ENCODE assay signal across 1 cellular context in the genomic region with DNA sequence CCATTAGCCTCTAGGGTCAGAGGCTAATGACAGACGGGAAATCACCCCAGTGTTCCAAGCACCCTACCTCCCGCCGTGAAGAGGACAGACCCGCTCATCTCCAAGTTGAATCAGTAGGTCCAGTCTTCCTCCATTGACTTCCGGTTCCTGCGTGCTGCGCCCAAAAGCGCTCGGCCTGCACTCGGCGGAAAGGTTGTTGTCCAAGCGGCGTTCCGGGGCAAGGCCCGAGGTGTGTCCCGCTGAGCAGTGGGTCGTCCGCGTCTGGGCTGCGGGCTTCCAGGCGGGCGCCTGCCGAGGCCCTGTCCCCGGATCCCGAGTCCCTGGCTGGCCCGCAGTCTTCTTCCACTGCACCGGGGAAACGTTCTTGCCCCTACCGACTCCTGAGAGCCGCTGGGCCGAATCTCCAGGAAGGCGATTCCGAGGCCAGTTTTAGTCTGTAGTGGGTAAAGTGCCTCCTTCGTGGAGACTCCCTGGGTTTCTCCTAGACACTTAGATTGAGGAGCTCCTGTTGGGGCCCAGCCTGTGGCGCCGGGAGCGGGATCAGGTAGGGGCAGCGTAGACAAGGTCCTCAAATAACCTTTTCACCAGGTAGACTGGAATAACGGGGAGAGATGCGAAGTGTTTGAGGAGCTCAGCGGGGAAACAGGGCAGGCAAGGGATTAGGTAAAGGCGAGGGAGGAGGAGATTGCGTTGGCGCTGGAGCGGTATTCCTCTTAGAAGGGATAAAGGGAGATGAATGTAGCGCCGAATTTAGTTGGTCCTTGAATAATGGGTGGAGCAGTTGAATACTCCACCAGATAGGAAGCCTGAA.
A peak's percentile ranks its signal among the peaks of the same experiment; 100 is the strongest.
TF ChIP-seq lines count a peak whose summit lies in the region.

Gene TEFM (minus strand): TSS at position 138 of the 811 bp plus-strand sequence. CDS start 40 bp downstream, at position 98.

TF ChIP-seq in HEK293, 187 proteins besides CTCF, POLR2A, EP300 and RAD21 (continued from another document and continues in another):
- TF ChIP-seq, protein P1, sequence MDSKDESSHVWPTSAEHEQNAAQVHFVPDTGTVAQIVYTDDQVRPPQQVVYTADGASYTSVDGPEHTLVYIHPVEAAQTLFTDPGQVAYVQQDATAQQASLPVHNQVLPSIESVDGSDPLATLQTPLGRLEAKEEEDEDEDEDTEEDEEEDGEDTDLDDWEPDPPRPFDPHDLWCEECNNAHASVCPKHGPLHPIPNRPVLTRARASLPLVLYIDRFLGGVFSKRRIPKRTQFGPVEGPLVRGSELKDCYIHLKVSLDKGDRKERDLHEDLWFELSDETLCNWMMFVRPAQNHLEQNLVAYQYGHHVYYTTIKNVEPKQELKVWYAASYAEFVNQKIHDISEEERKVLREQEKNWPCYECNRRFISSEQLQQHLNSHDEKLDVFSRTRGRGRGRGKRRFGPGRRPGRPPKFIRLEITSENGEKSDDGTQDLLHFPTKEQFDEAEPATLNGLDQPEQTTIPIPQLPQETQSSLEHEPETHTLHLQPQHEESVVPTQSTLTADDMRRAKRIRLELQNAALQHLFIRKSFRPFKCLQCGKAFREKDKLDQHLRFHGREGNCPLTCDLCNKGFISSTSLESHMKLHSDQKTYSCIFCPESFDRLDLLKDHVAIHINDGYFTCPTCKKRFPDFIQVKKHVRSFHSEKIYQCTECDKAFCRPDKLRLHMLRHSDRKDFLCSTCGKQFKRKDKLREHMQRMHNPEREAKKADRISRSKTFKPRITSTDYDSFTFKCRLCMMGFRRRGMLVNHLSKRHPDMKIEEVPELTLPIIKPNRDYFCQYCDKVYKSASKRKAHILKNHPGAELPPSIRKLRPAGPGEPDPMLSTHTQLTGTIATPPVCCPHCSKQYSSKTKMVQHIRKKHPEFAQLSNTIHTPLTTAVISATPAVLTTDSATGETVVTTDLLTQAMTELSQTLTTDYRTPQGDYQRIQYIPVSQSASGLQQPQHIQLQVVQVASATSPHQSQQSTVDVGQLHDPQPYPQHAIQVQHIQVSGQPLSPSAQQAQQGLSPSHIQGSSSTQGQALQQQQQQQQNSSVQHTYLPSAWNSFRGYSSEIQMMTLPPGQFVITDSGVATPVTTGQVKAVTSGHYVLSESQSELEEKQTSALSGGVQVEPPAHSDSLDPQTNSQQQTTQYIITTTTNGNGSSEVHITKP (tag by site-specific recombination; IDR thresholded peaks at IDR 0.05) = peak; percentile 84
- no peak; the same call in 1 of the 2 replicates for TF ChIP-seq ZNF596 (tag by site-specific recombination; IDR thresholded peaks at IDR 0.05)
- TF ChIP-seq HOXA7 (CRISPR knock-in tag; IDR thresholded peaks at IDR 0.05; ENCODE audit: borderline replicate concordance) = no peak
- peak; percentile 99 for TF ChIP-seq ZSCAN30 (tag by site-specific recombination; IDR thresholded peaks at IDR 0.05)
- TF ChIP-seq, protein P2, sequence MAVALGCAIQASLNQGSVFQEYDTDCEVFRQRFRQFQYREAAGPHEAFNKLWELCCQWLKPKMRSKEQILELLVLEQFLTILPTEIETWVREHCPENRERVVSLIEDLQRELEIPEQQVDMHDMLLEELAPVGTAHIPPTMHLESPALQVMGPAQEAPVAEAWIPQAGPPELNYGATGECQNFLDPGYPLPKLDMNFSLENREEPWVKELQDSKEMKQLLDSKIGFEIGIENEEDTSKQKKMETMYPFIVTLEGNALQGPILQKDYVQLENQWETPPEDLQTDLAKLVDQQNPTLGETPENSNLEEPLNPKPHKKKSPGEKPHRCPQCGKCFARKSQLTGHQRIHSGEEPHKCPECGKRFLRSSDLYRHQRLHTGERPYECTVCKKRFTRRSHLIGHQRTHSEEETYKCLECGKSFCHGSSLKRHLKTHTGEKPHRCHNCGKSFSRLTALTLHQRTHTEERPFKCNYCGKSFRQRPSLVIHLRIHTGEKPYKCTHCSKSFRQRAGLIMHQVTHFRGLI (tag by site-specific recombination; IDR thresholded peaks at IDR 0.05) = peak; percentile 79
- peak; percentile 69 for TF ChIP-seq SP2 (tag by site-specific recombination; IDR thresholded peaks at IDR 0.05)
- TF ChIP-seq ZNF10 (tag by site-specific recombination; IDR thresholded peaks at IDR 0.05) = peak; percentile 59
- no peak for TF ChIP-seq ZNF114 (tag by site-specific recombination; IDR thresholded peaks at IDR 0.05)
- no peak for TF ChIP-seq ZNF174 (tag by site-specific recombination; IDR thresholded peaks at IDR 0.05)
- TF ChIP-seq, protein P3, sequence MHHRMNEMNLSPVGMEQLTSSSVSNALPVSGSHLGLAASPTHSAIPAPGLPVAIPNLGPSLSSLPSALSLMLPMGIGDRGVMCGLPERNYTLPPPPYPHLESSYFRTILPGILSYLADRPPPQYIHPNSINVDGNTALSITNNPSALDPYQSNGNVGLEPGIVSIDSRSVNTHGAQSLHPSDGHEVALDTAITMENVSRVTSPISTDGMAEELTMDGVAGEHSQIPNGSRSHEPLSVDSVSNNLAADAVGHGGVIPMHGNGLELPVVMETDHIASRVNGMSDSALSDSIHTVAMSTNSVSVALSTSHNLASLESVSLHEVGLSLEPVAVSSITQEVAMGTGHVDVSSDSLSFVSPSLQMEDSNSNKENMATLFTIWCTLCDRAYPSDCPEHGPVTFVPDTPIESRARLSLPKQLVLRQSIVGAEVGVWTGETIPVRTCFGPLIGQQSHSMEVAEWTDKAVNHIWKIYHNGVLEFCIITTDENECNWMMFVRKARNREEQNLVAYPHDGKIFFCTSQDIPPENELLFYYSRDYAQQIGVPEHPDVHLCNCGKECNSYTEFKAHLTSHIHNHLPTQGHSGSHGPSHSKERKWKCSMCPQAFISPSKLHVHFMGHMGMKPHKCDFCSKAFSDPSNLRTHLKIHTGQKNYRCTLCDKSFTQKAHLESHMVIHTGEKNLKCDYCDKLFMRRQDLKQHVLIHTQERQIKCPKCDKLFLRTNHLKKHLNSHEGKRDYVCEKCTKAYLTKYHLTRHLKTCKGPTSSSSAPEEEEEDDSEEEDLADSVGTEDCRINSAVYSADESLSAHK (tag by site-specific recombination; IDR thresholded peaks at IDR 0.05) = peak; percentile 54; the same call in 1 of the 2 replicates
- TF ChIP-seq ZIC2 (tag by site-specific recombination; IDR thresholded peaks at IDR 0.05) = peak; percentile 95
- no peak for TF ChIP-seq ZNF621 (tag by site-specific recombination; IDR thresholded peaks at IDR 0.05)
- no peak for TF ChIP-seq RBAK (tag by site-specific recombination; IDR thresholded peaks at IDR 0.05)
- TF ChIP-seq ZNF169 (tag by site-specific recombination; IDR thresholded peaks at IDR 0.05) = no peak
- peak; percentile 90 for TF ChIP-seq ZNF76 (tag by site-specific recombination; IDR thresholded peaks at IDR 0.05; ENCODE audit: borderline replicate concordance, low read depth)
- TF ChIP-seq ZNF404 (tag by site-specific recombination; IDR thresholded peaks at IDR 0.05) = no peak
- TF ChIP-seq ZNF530 (tag by site-specific recombination; IDR thresholded peaks at IDR 0.05; ENCODE audit: low read depth) = no peak
- TF ChIP-seq ZNF624 (tag by site-specific recombination; IDR thresholded peaks at IDR 0.05) = peak; percentile 45; the same call in 1 of the 2 replicates
- no peak for TF ChIP-seq PRDM6 (tag by site-specific recombination; IDR thresholded peaks at IDR 0.05)
- TF ChIP-seq ZBTB49 (tag by site-specific recombination; IDR thresholded peaks at IDR 0.05; ENCODE audit: low read depth) = no peak
- TF ChIP-seq ZNF433 (tag by site-specific recombination; IDR thresholded peaks at IDR 0.05; ENCODE audit: low read depth) = no peak
- peak; percentile 97 for TF ChIP-seq KLF8 (tag by site-specific recombination; IDR thresholded peaks at IDR 0.05)
- TF ChIP-seq ZNF529 (tag by site-specific recombination; IDR thresholded peaks at IDR 0.05; ENCODE audit: insufficient replicate concordance) = peak; percentile 26
- TF ChIP-seq EGR2 (tag by site-specific recombination; IDR thresholded peaks at IDR 0.05; ENCODE audit: low read depth) = no peak
- TF ChIP-seq, protein P4, sequence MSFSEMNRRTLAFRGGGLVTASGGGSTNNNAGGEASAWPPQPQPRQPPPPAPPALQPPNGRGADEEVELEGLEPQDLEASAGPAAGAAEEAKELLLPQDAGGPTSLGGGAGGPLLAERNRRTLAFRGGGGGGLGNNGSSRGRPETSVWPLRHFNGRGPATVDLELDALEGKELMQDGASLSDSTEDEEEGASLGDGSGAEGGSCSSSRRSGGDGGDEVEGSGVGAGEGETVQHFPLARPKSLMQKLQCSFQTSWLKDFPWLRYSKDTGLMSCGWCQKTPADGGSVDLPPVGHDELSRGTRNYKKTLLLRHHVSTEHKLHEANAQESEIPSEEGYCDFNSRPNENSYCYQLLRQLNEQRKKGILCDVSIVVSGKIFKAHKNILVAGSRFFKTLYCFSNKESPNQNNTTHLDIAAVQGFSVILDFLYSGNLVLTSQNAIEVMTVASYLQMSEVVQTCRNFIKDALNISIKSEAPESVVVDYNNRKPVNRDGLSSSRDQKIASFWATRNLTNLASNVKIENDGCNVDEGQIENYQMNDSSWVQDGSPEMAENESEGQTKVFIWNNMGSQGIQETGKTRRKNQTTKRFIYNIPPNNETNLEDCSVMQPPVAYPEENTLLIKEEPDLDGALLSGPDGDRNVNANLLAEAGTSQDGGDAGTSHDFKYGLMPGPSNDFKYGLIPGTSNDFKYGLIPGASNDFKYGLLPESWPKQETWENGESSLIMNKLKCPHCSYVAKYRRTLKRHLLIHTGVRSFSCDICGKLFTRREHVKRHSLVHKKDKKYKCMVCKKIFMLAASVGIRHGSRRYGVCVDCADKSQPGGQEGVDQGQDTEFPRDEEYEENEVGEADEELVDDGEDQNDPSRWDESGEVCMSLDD (tag by site-specific recombination; IDR thresholded peaks at IDR 0.05) = peak; percentile 70
- TF ChIP-seq ZNF391 (tag by site-specific recombination; IDR thresholded peaks at IDR 0.05; ENCODE audit: borderline replicate concordance, low read depth) = peak; percentile 92
- peak; percentile 89; the same call in 1 of the 2 replicates for TF ChIP-seq AEBP2 (tag by site-specific recombination; IDR thresholded peaks at IDR 0.05; ENCODE audit: borderline replicate concordance)
- 0 out of 2 replicates have a peak, but pooled peaks have one; percentile 65 for TF ChIP-seq HOXC10 (CRISPR knock-in tag; IDR thresholded peaks at IDR 0.05)
- peak; percentile 23; the same call in 1 of the 2 replicates for TF ChIP-seq GLIS2 (tag by site-specific recombination; IDR thresholded peaks at IDR 0.05)
- 0 out of 2 replicates have a peak, but pooled peaks have one; percentile 60 for TF ChIP-seq ZNF239 (tag by site-specific recombination; IDR thresholded peaks at IDR 0.05)
- TF ChIP-seq REST (tag by site-specific recombination; IDR thresholded peaks at IDR 0.05) = peak; percentile 75
- no peak for TF ChIP-seq ZNF426 (tag by site-specific recombination; IDR thresholded peaks at IDR 0.05)
- no peak for TF ChIP-seq ZNF350 (tag by site-specific recombination; IDR thresholded peaks at IDR 0.05)
- no peak for TF ChIP-seq ZNF16 (tag by site-specific recombination; IDR thresholded peaks at IDR 0.05; ENCODE audit: low read depth)
